In genomic region chr14:18967134-18967533, GRCh38 we compare ENCODE assay signal across 4 cellular contexts. TPM values are rescaled to one million over a fixed set of nuclear protein-coding genes. Genes with fewer than 3 reads are reported as not detected.
"Had no signal": no experiment of that assay in that cellular context is flagged by ENCODE, and none has a peak within 500 bp of the region (broad histone marks: within the 10 kb centered on the region; RNA-seq: fewer than 3 reads in every experiment).

Gene POTEM (plus strand): TSS chr14:18967434. CDS start chr14:18967486, 52 bp downstream.

RNA-seq across cellular contexts. Expression of gene POTEM, which starts in this region (rescaled TPM):
- total RNA-seq: LHCN-M2, M059J, MCF 10A, NCI-H460 had no signal
